1 cellular context compared by ENCODE assay signal in genomic region chr5:155293605-155294178, GRCh38.
A peak's percentile ranks its signal among the peaks of the same experiment; 100 is the strongest.
TF ChIP-seq lines count a peak whose summit lies in the region.

No MANE protein-coding gene starts in this region.

TF ChIP-seq in SK-N-SH, 30 proteins besides CTCF, POLR2A, EP300 and RAD21 (continued from another document):
- TF ChIP-seq TCF12 (IDR thresholded peaks at IDR 0.05) (peak; percentile 16; the same call in 1 of the 2 replicates), MEF2A (IDR thresholded peaks at IDR 0.05; ENCODE audit: borderline replicate concordance, low read depth) (no peak), FOXM1 (IDR thresholded peaks at IDR 0.05; ENCODE audit: low read depth) (no peak), NRF1 (IDR thresholded peaks at IDR 0.05; ENCODE audit: low read depth, low read length) (no peak)
- TF ChIP-seq, protein P1, sequence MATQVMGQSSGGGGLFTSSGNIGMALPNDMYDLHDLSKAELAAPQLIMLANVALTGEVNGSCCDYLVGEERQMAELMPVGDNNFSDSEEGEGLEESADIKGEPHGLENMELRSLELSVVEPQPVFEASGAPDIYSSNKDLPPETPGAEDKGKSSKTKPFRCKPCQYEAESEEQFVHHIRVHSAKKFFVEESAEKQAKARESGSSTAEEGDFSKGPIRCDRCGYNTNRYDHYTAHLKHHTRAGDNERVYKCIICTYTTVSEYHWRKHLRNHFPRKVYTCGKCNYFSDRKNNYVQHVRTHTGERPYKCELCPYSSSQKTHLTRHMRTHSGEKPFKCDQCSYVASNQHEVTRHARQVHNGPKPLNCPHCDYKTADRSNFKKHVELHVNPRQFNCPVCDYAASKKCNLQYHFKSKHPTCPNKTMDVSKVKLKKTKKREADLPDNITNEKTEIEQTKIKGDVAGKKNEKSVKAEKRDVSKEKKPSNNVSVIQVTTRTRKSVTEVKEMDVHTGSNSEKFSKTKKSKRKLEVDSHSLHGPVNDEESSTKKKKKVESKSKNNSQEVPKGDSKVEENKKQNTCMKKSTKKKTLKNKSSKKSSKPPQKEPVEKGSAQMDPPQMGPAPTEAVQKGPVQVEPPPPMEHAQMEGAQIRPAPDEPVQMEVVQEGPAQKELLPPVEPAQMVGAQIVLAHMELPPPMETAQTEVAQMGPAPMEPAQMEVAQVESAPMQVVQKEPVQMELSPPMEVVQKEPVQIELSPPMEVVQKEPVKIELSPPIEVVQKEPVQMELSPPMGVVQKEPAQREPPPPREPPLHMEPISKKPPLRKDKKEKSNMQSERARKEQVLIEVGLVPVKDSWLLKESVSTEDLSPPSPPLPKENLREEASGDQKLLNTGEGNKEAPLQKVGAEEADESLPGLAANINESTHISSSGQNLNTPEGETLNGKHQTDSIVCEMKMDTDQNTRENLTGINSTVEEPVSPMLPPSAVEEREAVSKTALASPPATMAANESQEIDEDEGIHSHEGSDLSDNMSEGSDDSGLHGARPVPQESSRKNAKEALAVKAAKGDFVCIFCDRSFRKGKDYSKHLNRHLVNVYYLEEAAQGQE (IDR thresholded peaks at IDR 0.05; ENCODE audit: low read depth, low read length) = no peak
TF ChIP-seq in SK-N-SH: peak in this region for 5.
